17 cellular contexts compared by ENCODE assay signal in genomic region chr2:15638720-15639119, GRCh38. TPM values are rescaled to one million over a fixed set of nuclear protein-coding genes. Genes with fewer than 3 reads are reported as not detected.
A peak's percentile ranks its signal among the peaks of the same experiment; 100 is the strongest.
DNase-seq lines count a peak whose midpoint lies in the region; ATAC-seq and TF ChIP-seq lines count a peak whose summit lies in the region.
"Had no signal": no experiment of that assay in that cellular context is flagged by ENCODE, and none has a peak within 500 bp of the region (broad histone marks: within the 10 kb centered on the region; RNA-seq: fewer than 3 reads in every experiment).

No MANE protein-coding gene starts in this region.

- H3K9me3 ChIP-seq in mesenchymal stem cell (ENCODE audit: control insufficient read depth, low read length) = peaks cover 12% of the 10 kb centered on the region
- H3K9me3 ChIP-seq in CD4-positive, alpha-beta memory T cell (ENCODE audit: control insufficient read depth in 1 of 2, low read length in 2 of 2) = no peaks in the 10 kb centered on the region
- H3K9me3 ChIP-seq: Peyer's patch had no signal

- no peak overlapping the region for H2BK5ac ChIP-seq in mesenchymal stem cell (ENCODE audit: low read depth, low read length, poor library complexity, severe bottlenecking)

- peaks cover 12% of the 10 kb centered on the region for H3K4me1 ChIP-seq in mesenchymal stem cell (ENCODE audit: control insufficient read depth, insufficient read depth, low read depth, low read length)
- no peaks in the 10 kb centered on the region for H3K4me1 ChIP-seq in CD4-positive, alpha-beta memory T cell (ENCODE audit: insufficient read depth, low read length)
- H3K4me1 ChIP-seq: Peyer's patch had no signal

- H3K4me3 ChIP-seq in AG04449 (ENCODE audit: low read depth, low read length) (no peak overlapping the region), coronary artery (no peak overlapping the region), mesenchymal stem cell (ENCODE audit: insufficient read depth in 1 of 2, low read depth in 1 of 2, low read length in 2 of 2) (no peak overlapping the region), dorsolateral prefrontal cortex (no peak overlapping the region)
- H3K4me3 ChIP-seq in CD4-positive, alpha-beta memory T cell (ENCODE audit: low read length in 2 of 2) = no peak overlapping the region
- H3K4me3 ChIP-seq: left lung, Peyer's patch had no signal

- H3K36me3 Mint-ChIP-seq in CD4-positive, alpha-beta memory T cell = peaks cover 23 to 41% of the 10 kb centered on the region in 2 donors

- no peaks in the 10 kb centered on the region for H3K27me3 Mint-ChIP-seq in CD4-positive, alpha-beta memory T cell
- H3K27me3 Mint-ChIP-seq: natural killer cell treated with Interleukin-12 subunit alpha and Interleukin-12 subunit beta and Interleukin-15 and Interleukin-18, amount 100 ng/mL, for 72 hours had no signal

- peak; percentile 72 for DNase-seq in AG04449 (ENCODE audit: low read depth, low spot score)
- DNase-seq in HS-27A (ENCODE audit: low read depth) = peak; percentile 71
- peak; percentile 70 for DNase-seq in coronary artery (ENCODE audit: low spot score)
- peak; percentile 47 for DNase-seq in mesenchymal stem cell
- no peak for DNase-seq in dorsolateral prefrontal cortex
- no peak for DNase-seq in H4 (ENCODE audit: low spot score)
- no peak for DNase-seq in CD4-positive, alpha-beta memory T cell
- DNase-seq: activated CD8-positive, alpha-beta memory T cell treated with anti-CD3 and anti-CD28 coated beads, Interleukin-2, amount 50 U/mL, for 4 hours; activated naive CD4-positive, alpha-beta T cell treated with Interleukin-2 at 50 U/mL for 16 hours; Karpas-422; left lung; NCI-H1694; NCI-H526; Peyer's patch; T-helper 1 cell had no signal

- H3K4me3 Mint-ChIP-seq in CD4-positive, alpha-beta memory T cell = no peak overlapping the region
- H3K4me3 Mint-ChIP-seq: natural killer cell treated with Interleukin-12 subunit alpha and Interleukin-12 subunit beta and Interleukin-15 and Interleukin-18, amount 100 ng/mL, for 72 hours had no signal

- intact Hi-C loops in dorsolateral prefrontal cortex (cut with DNase I) = loop anchor here (2.0 to 10.0 kb wide), 10 partner anchors 89 to 1116 kb away; no protein-coding TSS in a partner anchor
- intact Hi-C loops in CD4-positive, alpha-beta memory T cell (cut with micrococcal nuclease) = loop anchor here (5.0 kb wide), 1 partner anchor 684 kb away; no protein-coding TSS in a partner anchor

- H3K27me3 ChIP-seq in mesenchymal stem cell (ENCODE audit: control insufficient read depth in 1 of 2, insufficient read depth in 1 of 2, low read length in 2 of 2) = no peaks in the 10 kb centered on the region
- H3K27me3 ChIP-seq in dorsolateral prefrontal cortex = no peaks in the 10 kb centered on the region
- H3K27me3 ChIP-seq in CD4-positive, alpha-beta memory T cell (ENCODE audit: insufficient read depth, low read length) = no peaks in the 10 kb centered on the region
- H3K27me3 ChIP-seq: left lung, Peyer's patch had no signal

- H3K79me1 ChIP-seq in mesenchymal stem cell (replicated peaks; ENCODE audit: low read length, poor library complexity, severe bottlenecking) = no peaks in the 10 kb centered on the region

- no peak overlapping the region for H3K4me2 ChIP-seq in mesenchymal stem cell (ENCODE audit: low read length, poor library complexity, severe bottlenecking)

- H3K4me1 Mint-ChIP-seq in CD4-positive, alpha-beta memory T cell = peaks cover 0 to 5% (median 0%) of the 10 kb centered on the region in 4 donors

- no peak overlapping the region for H2BK120ac ChIP-seq in mesenchymal stem cell (ENCODE audit: low read depth, low read length)

- no peak overlapping the region for H3K4ac ChIP-seq in mesenchymal stem cell (ENCODE audit: low read depth in 1 of 2, low read length in 2 of 2)

- H3K9me3 Mint-ChIP-seq in CD4-positive, alpha-beta memory T cell = peaks cover 0 to 9% (median 4%) of the 10 kb centered on the region in 8 donors

- H3K14ac ChIP-seq in mesenchymal stem cell (ENCODE audit: low read length in 2 of 2) = no peak overlapping the region

- peaks cover 2 to 32% of the 10 kb centered on the region in 2 experiments for H3K36me3 ChIP-seq in mesenchymal stem cell (ENCODE audit: control insufficient read depth in 1 of 2, insufficient read depth in 2 of 2, low read depth in 1 of 2, low read length in 2 of 2)
- H3K36me3 ChIP-seq in CD4-positive, alpha-beta memory T cell (ENCODE audit: insufficient read depth, low read length) = no peaks in the 10 kb centered on the region

- no peak overlapping the region for H3K18ac ChIP-seq in mesenchymal stem cell (ENCODE audit: low read depth in 1 of 2, low read length in 2 of 2)

- no peak overlapping the region for H4K91ac ChIP-seq in mesenchymal stem cell (ENCODE audit: low read length)

- no peak for ATAC-seq in GM18909 (IDR thresholded peaks at IDR 0.05; ENCODE audit: poor library complexity, unreplicated experiment)
- ATAC-seq: left lung; natural killer cell treated with Interleukin-12 subunit alpha and Interleukin-12 subunit beta and Interleukin-15 and Interleukin-18, amount 100 ng/mL, for 72 hours had no signal

- H2AK5ac ChIP-seq in mesenchymal stem cell (ENCODE audit: low read length, severe bottlenecking) = peak overlapping the region; percentile 79

- no peak overlapping the region for H4K8ac ChIP-seq in mesenchymal stem cell (ENCODE audit: low read length)

- no peak overlapping the region for H3K9ac ChIP-seq in mesenchymal stem cell (ENCODE audit: low read length)

- POLR2A ChIA-PET in AG04449 (lab: Yijun Ruan, JAX) = no interaction called here
- POLR2A ChIA-PET in CD4-positive, alpha-beta memory T cell (lab: Charles Lee; ENCODE audit: partially characterized antibody) = no interaction called here

- CTCF ChIA-PET in AG04449 (lab: Yijun Ruan, JAX) = interaction anchor here (0.7 to 7.8 kb wide), 7 partner anchors 10 to 1118 kb away, joined by 3 to 122 read pairs (median 14); no protein-coding TSS in a partner anchor
- CTCF ChIA-PET in CD4-positive, alpha-beta memory T cell (lab: Charles Lee; ENCODE audit: partially characterized antibody) = interaction anchor here (1.1 to 5.6 kb wide), 2 partner anchors 10 to 970 kb away, joined by 4 to 29 read pairs; no protein-coding TSS in a partner anchor

- H3K23ac ChIP-seq in mesenchymal stem cell (ENCODE audit: low read length in 2 of 2) = no peak overlapping the region

- no peak overlapping the region for H2BK12ac ChIP-seq in mesenchymal stem cell (ENCODE audit: low read length in 2 of 2)

- peak overlapping the region in 1 of 7 donors; percentile 69 for H3K27ac Mint-ChIP-seq in CD4-positive, alpha-beta memory T cell

- no peak overlapping the region for H2BK15ac ChIP-seq in mesenchymal stem cell (ENCODE audit: low read depth, poor library complexity, severe bottlenecking)

- no peak overlapping the region for H2AFZ ChIP-seq in mesenchymal stem cell (ENCODE audit: low read depth, low read length)

- peak overlapping the region; percentile 13 for H3K27ac ChIP-seq in coronary artery
- H3K27ac ChIP-seq in mesenchymal stem cell (ENCODE audit: low read length, poor library complexity, severe bottlenecking) = no peak overlapping the region
- H3K27ac ChIP-seq in dorsolateral prefrontal cortex = peak overlapping the region in 18 of 59 donors; percentile 1 to 67 (median 22)
- H3K27ac ChIP-seq in CD4-positive, alpha-beta memory T cell (ENCODE audit: low read depth, low read length) = no peak overlapping the region
- H3K27ac ChIP-seq: left lung, Peyer's patch had no signal

- TF ChIP-seq CTCF in AG04449 (IDR thresholded peaks at IDR 0.05; ENCODE audit: insufficient read depth, low read length, missing control alignments) = no peak
- no peak for TF ChIP-seq CTCF in coronary artery (IDR thresholded peaks at IDR 0.05)
- TF ChIP-seq CTCF in dorsolateral prefrontal cortex (IDR thresholded peaks at IDR 0.05 in 54 of 56, conservative IDR thresholded peaks at IDR 0.05 in 2 of 56; ENCODE audit: low read depth in 1 of 56, partially characterized antibody in 56 of 56) = no peak

RNA-seq across cellular contexts. Expression of gene DDX1, which starts 47.1 kb away (rescaled TPM):
- polyA plus RNA-seq in mesenchymal stem cell (2013, experiment 1 of 2) = 92.2 TPM
- polyA plus RNA-seq in mesenchymal stem cell (2013, experiment 2 of 2) = 94.3 TPM
- 100 to 1,000 TPM in 92 of 120 experiments, 10 to 100 TPM in 28; 55.0 to 151 (median 117) TPM for total RNA-seq in dorsolateral prefrontal cortex
- total RNA-seq in H4 (2014; rRNA removed; shearing (Covaris generic)) = 46.2 and 53.1 TPM in 2 replicates
- 10 to 100 TPM; 58.3 to 61.7 TPM for total RNA-seq in CD4-positive, alpha-beta memory T cell
- 10 to 100 TPM; 53.3 to 55.9 TPM for polyA plus RNA-seq in CD4-positive, alpha-beta memory T cell

Comparison
In these comparisons a context has a peak if more than half of its experiments do, and no peak if none do; other contexts are left out.
1. DNase-seq: peak in AG04449 (single experiment), HS-27A (single experiment), coronary artery (single experiment) and mesenchymal stem cell (single experiment); none in dorsolateral prefrontal cortex (0 of 10), H4 (single experiment) and CD4-positive, alpha-beta memory T cell (0 of 5).
2. H3K27ac ChIP-seq: peak in coronary artery (2 of 2); none in mesenchymal stem cell (single experiment) and CD4-positive, alpha-beta memory T cell (single experiment).